16 cellular contexts compared by ENCODE assay signal in genomic region chr17:250487-251300, GRCh38.
DNase-seq lines count a peak whose midpoint lies in the region; FAIRE-seq and TF ChIP-seq lines count a peak whose summit lies in the region.
"Had no signal": no experiment of that assay in that cellular context is flagged by ENCODE, and none has a peak within 500 bp of the region (broad histone marks: within the 10 kb centered on the region; RNA-seq: fewer than 3 reads in every experiment).

No MANE protein-coding gene starts in this region.

- H3K4me1 Mint-ChIP-seq in activated CD4-positive, alpha-beta T cell treated with anti-CD3 and anti-CD28 coated beads, Interleukin-2, amount 10 ng/mL, durations not matched to agents 7 days and 5 days, result no peaks in the 10 kb centered on the region
- peaks cover 5% of the 10 kb centered on the region for H3K4me1 Mint-ChIP-seq in CD14-positive monocyte
- no peaks in the 10 kb centered on the region for H3K4me1 Mint-ChIP-seq in activated T-helper 1 cell treated with anti-CD3 and anti-CD28 coated beads, Interleukin-12 subunit alpha, Interleukin-12 subunit beta, Interleukin-2, Interleukin-4 antibody, amounts not matched to agents 30 ng/mL and 10 ng/mL and 1 ng/mL, durations not matched to agents 14 hours and 24 hours and 36 hours (ENCODE audit: low read depth)

- H3K4me1 ChIP-seq in kidney (ENCODE audit: control insufficient read depth in 1 of 2, insufficient read depth in 1 of 2, low read depth in 1 of 2, low read length in 2 of 2), result peaks cover 0 to 4% of the 10 kb centered on the region in 2 donors

- POLR2A ChIA-PET in activated CD4-positive, alpha-beta T cell treated with anti-CD3 and anti-CD28 coated beads, Interleukin-2, amount 10 ng/mL, durations not matched to agents 7 days and 5 days (lab: Charles Lee), result no interaction called here

- H3K4me3 Mint-ChIP-seq in activated CD4-positive, alpha-beta T cell treated with anti-CD3 and anti-CD28 coated beads, Interleukin-2, amount 10 ng/mL, durations not matched to agents 7 days and 5 days, result no peak overlapping the region
- no peak overlapping the region for H3K4me3 Mint-ChIP-seq in CD14-positive monocyte
- no peak overlapping the region for H3K4me3 Mint-ChIP-seq in activated T-helper 1 cell treated with anti-CD3 and anti-CD28 coated beads, Interleukin-12 subunit alpha, Interleukin-12 subunit beta, Interleukin-2, Interleukin-4 antibody, amounts not matched to agents 30 ng/mL and 10 ng/mL and 1 ng/mL, durations not matched to agents 14 hours and 24 hours and 36 hours
- H3K4me3 Mint-ChIP-seq: GM23338 had no signal

- CTCF ChIA-PET in activated CD4-positive, alpha-beta T cell treated with anti-CD3 and anti-CD28 coated beads, Interleukin-2, amount 10 ng/mL, durations not matched to agents 7 days and 5 days (lab: Charles Lee), result no interaction called here

- H3K9me3 Mint-ChIP-seq in activated CD4-positive, alpha-beta T cell treated with anti-CD3 and anti-CD28 coated beads, Interleukin-2, amount 10 ng/mL, durations not matched to agents 7 days and 5 days, result no peaks in the 10 kb centered on the region
- H3K9me3 Mint-ChIP-seq in CD14-positive monocyte, result peaks cover 0 to 1% (median 0%) of the 10 kb centered on the region in 7 donors
- H3K9me3 Mint-ChIP-seq in activated T-helper 1 cell treated with anti-CD3 and anti-CD28 coated beads, Interleukin-12 subunit alpha, Interleukin-12 subunit beta, Interleukin-2, Interleukin-4 antibody, amounts not matched to agents 30 ng/mL and 10 ng/mL and 1 ng/mL, durations not matched to agents 14 hours and 24 hours and 36 hours, result no peaks in the 10 kb centered on the region
- H3K9me3 Mint-ChIP-seq: GM23338 had no signal

- H3K27ac ChIP-seq in kidney (ENCODE audit: low read depth in 2 of 2, low read length in 2 of 2), result no peak overlapping the region
- H3K27ac ChIP-seq: BLaER1 treated with 17β-estradiol and CSF1 and Interleukin-3, amounts not matched to agents 10 nM and 100 nM; KMS-11 had no signal

- peak; percentile 1 for DNase-seq in activated CD4-positive, alpha-beta T cell treated with anti-CD3 and anti-CD28 coated beads, Interleukin-2, amount 10 ng/mL, durations not matched to agents 7 days and 5 days
- DNase-seq in activated CD4-positive, alpha-beta T cell treated with anti-CD3 and anti-CD28 coated beads, Interleukin-2, amount 50 U/mL, for 1 hour, result no peak
- DNase-seq in CD14-positive monocyte (ENCODE audit: low spot score) (peak; percentile 22), kidney (peak; percentile 24), posterior cingulate gyrus (peak in 6 of 10 donors; percentile 1 to 32 (median 14)), NCI-H128 (lab: John Stamatoyannopoulos, UW; ENCODE audit: unreplicated experiment) (no peak), LoVo (ENCODE audit: low spot score) (no peak)
- DNase-seq in activated T-helper 1 cell treated with anti-CD3 and anti-CD28 coated beads, Interleukin-12 subunit alpha, Interleukin-12 subunit beta, Interleukin-2, Interleukin-4 antibody, amounts not matched to agents 30 ng/mL and 10 ng/mL and 1 ng/mL, durations not matched to agents 14 hours and 24 hours and 36 hours (ENCODE audit: low spot score), result no peak
- DNase-seq: 8988T, DMS 273 treated with DMSO at 0.1 percent for 48 hours, NCI-H1105 treated with DMSO at 0.1 percent for 48 hours, NCI-H187 treated with DMSO at 0.1 percent for 48 hours, NCI-H446 had no signal

- no peaks in the 10 kb centered on the region for H3K9me3 ChIP-seq in kidney (ENCODE audit: control insufficient read depth in 1 of 2, low read length in 2 of 2)
- H3K9me3 ChIP-seq: BLaER1 treated with 17β-estradiol and CSF1 and Interleukin-3, amounts not matched to agents 10 nM and 100 nM had no signal

- no peaks in the 10 kb centered on the region for H3K36me3 Mint-ChIP-seq in activated CD4-positive, alpha-beta T cell treated with anti-CD3 and anti-CD28 coated beads, Interleukin-2, amount 10 ng/mL, durations not matched to agents 7 days and 5 days (ENCODE audit: low read depth)
- no peaks in the 10 kb centered on the region for H3K36me3 Mint-ChIP-seq in CD14-positive monocyte
- no peaks in the 10 kb centered on the region for H3K36me3 Mint-ChIP-seq in activated T-helper 1 cell treated with anti-CD3 and anti-CD28 coated beads, Interleukin-12 subunit alpha, Interleukin-12 subunit beta, Interleukin-2, Interleukin-4 antibody, amounts not matched to agents 30 ng/mL and 10 ng/mL and 1 ng/mL, durations not matched to agents 14 hours and 24 hours and 36 hours (ENCODE audit: low read depth)

- H3K27ac Mint-ChIP-seq in activated CD4-positive, alpha-beta T cell treated with anti-CD3 and anti-CD28 coated beads, Interleukin-2, amount 10 ng/mL, durations not matched to agents 7 days and 5 days, result no peak overlapping the region
- H3K27ac Mint-ChIP-seq in CD14-positive monocyte, result no peak overlapping the region
- H3K27ac Mint-ChIP-seq in activated T-helper 1 cell treated with anti-CD3 and anti-CD28 coated beads, Interleukin-12 subunit alpha, Interleukin-12 subunit beta, Interleukin-2, Interleukin-4 antibody, amounts not matched to agents 30 ng/mL and 10 ng/mL and 1 ng/mL, durations not matched to agents 14 hours and 24 hours and 36 hours, result no peak overlapping the region
- H3K27ac Mint-ChIP-seq: GM23338 had no signal

- no peak for TF ChIP-seq CTCF in CD14-positive monocyte (IDR thresholded peaks at IDR 0.05)
- TF ChIP-seq CTCF in kidney (IDR thresholded peaks at IDR 0.05; ENCODE audit: borderline replicate concordance, extremely low read depth, insufficient read depth), result no peak

- H3K36me3 ChIP-seq in kidney (ENCODE audit: control insufficient read depth in 1 of 2, insufficient read depth in 2 of 2, low read length in 2 of 2), result no peaks in the 10 kb centered on the region

- no peak for FAIRE-seq in kidney (lab: Jason Lieb, UNC)

- intact Hi-C loops in CD14-positive monocyte (cut with micrococcal nuclease) (no loop called here), kidney (cut with DNase I) (no loop called here), posterior cingulate gyrus (cut with DNase I) (no loop called here)
- intact Hi-C loops in activated T-helper 1 cell treated with anti-CD3 and anti-CD28 coated beads, Interleukin-12 subunit alpha, Interleukin-12 subunit beta, Interleukin-2, Interleukin-4 antibody, amounts not matched to agents 30 ng/mL and 10 ng/mL and 1 ng/mL, durations not matched to agents 14 hours and 24 hours and 36 hours (cut with micrococcal nuclease), result no loop called here

- no peak overlapping the region for H3K4me3 ChIP-seq in kidney (ENCODE audit: low read length in 2 of 2)
- H3K4me3 ChIP-seq: BLaER1 treated with 17β-estradiol and CSF1 and Interleukin-3, amounts not matched to agents 10 nM and 100 nM; GM23338 had no signal

- no peaks in the 10 kb centered on the region for H3K27me3 Mint-ChIP-seq in activated CD4-positive, alpha-beta T cell treated with anti-CD3 and anti-CD28 coated beads, Interleukin-2, amount 10 ng/mL, durations not matched to agents 7 days and 5 days
- peaks cover 0 to 5% (median 0%) of the 10 kb centered on the region in 3 donors for H3K27me3 Mint-ChIP-seq in CD14-positive monocyte (ENCODE audit: low read depth in 3 of 3)
- no peaks in the 10 kb centered on the region for H3K27me3 Mint-ChIP-seq in activated T-helper 1 cell treated with anti-CD3 and anti-CD28 coated beads, Interleukin-12 subunit alpha, Interleukin-12 subunit beta, Interleukin-2, Interleukin-4 antibody, amounts not matched to agents 30 ng/mL and 10 ng/mL and 1 ng/mL, durations not matched to agents 14 hours and 24 hours and 36 hours (ENCODE audit: insufficient read depth)

- no peak overlapping the region for H3K9ac ChIP-seq in kidney (ENCODE audit: low read length in 2 of 2)
- H3K9ac ChIP-seq: BLaER1 treated with 17β-estradiol and CSF1 and Interleukin-3, amounts not matched to agents 10 nM and 100 nM; KMS-11 had no signal

Comparison
In these comparisons a context has a peak if more than half of its experiments do, and no peak if none do; other contexts are left out.
1. DNase-seq: peak in activated CD4-positive, alpha-beta T cell treated with anti-CD3 and anti-CD28 coated beads, Interleukin-2, amount 10 ng/mL, durations not matched to agents 7 days and 5 days (single experiment), CD14-positive monocyte (single experiment), kidney (single experiment) and posterior cingulate gyrus (6 of 10); none in activated CD4-positive, alpha-beta T cell treated with anti-CD3 and anti-CD28 coated beads, Interleukin-2, amount 50 U/mL, for 1 hour (single experiment), NCI-H128 (single experiment), LoVo (single experiment) and activated T-helper 1 cell treated with anti-CD3 and anti-CD28 coated beads, Interleukin-12 subunit alpha, Interleukin-12 subunit beta, Interleukin-2, Interleukin-4 antibody, amounts not matched to agents 30 ng/mL and 10 ng/mL and 1 ng/mL, durations not matched to agents 14 hours and 24 hours and 36 hours (single experiment).